In the genomic region with DNA sequence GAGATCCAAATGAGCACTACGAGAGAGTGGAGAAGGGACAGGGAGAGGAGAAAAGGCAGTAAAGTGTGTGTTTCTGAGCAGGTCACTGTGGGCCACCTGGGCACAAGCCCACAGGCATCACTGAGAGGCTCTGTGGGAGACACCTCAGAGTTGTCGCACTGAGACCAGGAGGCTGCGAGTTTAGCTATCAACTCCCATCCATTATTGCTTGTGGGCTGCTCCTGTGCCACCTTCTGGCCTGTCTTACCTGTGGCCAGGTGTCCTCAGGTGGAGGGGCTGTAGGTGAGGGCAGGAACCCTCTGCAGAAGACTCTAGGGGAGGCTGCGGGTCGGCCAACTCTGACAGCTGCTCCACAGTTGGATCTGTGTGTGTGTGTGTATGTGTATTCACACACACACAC, we compare ENCODE assay signal across 25 cellular contexts. TPM values are rescaled to one million over a fixed set of nuclear protein-coding genes. Genes with fewer than 3 reads are reported as not detected.
A peak's percentile ranks its signal among the peaks of the same experiment; 100 is the strongest.
DNase-seq lines count a peak whose midpoint lies in the region; ATAC-seq and TF ChIP-seq lines count a peak whose summit lies in the region.
"Had no signal": no experiment of that assay in that cellular context is flagged by ENCODE, and none has a peak within 500 bp of the region (broad histone marks: within the 10 kb centered on the region; RNA-seq: fewer than 3 reads in every experiment).

No MANE protein-coding gene starts in this region.

- no peaks in the 10 kb centered on the region for H3K36me3 ChIP-seq in suprapubic skin
- H3K36me3 ChIP-seq in effector memory CD4-positive, alpha-beta T cell (ENCODE audit: control insufficient read depth, insufficient read depth, low read length) = no peaks in the 10 kb centered on the region
- H3K36me3 ChIP-seq: prostate gland, thyroid gland had no signal

- WGBS in right cardiac atrium = 90% methylated on average over 5 of the region's 5 CpGs
- 86% methylated on average over 5 of the region's 5 CpGs for WGBS in suprapubic skin

- H3K4me1 ChIP-seq in right cardiac atrium (ENCODE audit: control insufficient read depth, insufficient read depth, low read length) (peaks cover 5% of the 10 kb centered on the region), suprapubic skin (peaks cover 17% of the 10 kb centered on the region)
- H3K4me1 ChIP-seq in effector memory CD4-positive, alpha-beta T cell (ENCODE audit: control insufficient read depth, insufficient read depth, low read length, poor library complexity, severe bottlenecking) = peaks cover 42% of the 10 kb centered on the region
- H3K4me1 ChIP-seq: prostate gland had no signal

- TF ChIP-seq CTCF in natural killer cell (IDR thresholded peaks at IDR 0.05) = no peak
- no peak for TF ChIP-seq CTCF in suprapubic skin (IDR thresholded peaks at IDR 0.05)

- H3K4me1 Mint-ChIP-seq in activated T-helper 17 cell treated with anti-CD3 and anti-CD28 coated beads, Interleukin-2, amount 50 U/mL, for 72 hours = peaks cover 32% of the 10 kb centered on the region
- H3K4me1 Mint-ChIP-seq in natural killer cell = peaks cover 77 to 81% of the 10 kb centered on the region in 2 donors

- H3K9me3 ChIP-seq in right cardiac atrium (ENCODE audit: control insufficient read depth, low read length) (no peaks in the 10 kb centered on the region), suprapubic skin (no peaks in the 10 kb centered on the region)
- H3K9me3 ChIP-seq in effector memory CD4-positive, alpha-beta T cell (ENCODE audit: control insufficient read depth, low read length) = no peaks in the 10 kb centered on the region
- H3K9me3 ChIP-seq: prostate gland, thyroid gland had no signal

- no peak overlapping the region for H3K27ac ChIP-seq in right cardiac atrium (ENCODE audit: low read length)
- no peak overlapping the region for H3K27ac ChIP-seq in suprapubic skin
- no peak overlapping the region for H3K27ac ChIP-seq in effector memory CD4-positive, alpha-beta T cell (ENCODE audit: insufficient read depth, low read length, poor library complexity, severe bottlenecking)
- H3K27ac ChIP-seq: prostate gland, thyroid gland had no signal

- no peaks in the 10 kb centered on the region for H3K36me3 Mint-ChIP-seq in activated T-helper 17 cell treated with anti-CD3 and anti-CD28 coated beads, Interleukin-2, amount 50 U/mL, for 72 hours (ENCODE audit: low read depth)
- H3K36me3 Mint-ChIP-seq in natural killer cell = no peaks in the 10 kb centered on the region
- H3K36me3 Mint-ChIP-seq: CD14-positive monocyte had no signal

- no peaks in the 10 kb centered on the region for H3K9me3 Mint-ChIP-seq in activated T-helper 17 cell treated with anti-CD3 and anti-CD28 coated beads, Interleukin-2, amount 50 U/mL, for 72 hours
- H3K9me3 Mint-ChIP-seq in natural killer cell = no peaks in the 10 kb centered on the region
- H3K9me3 Mint-ChIP-seq: stimulated activated naive CD8-positive, alpha-beta T cell treated with anti-CD3 and anti-CD28 coated beads, Interleukin-15, amount 100 ng/mL, for 72 hours had no signal

- ATAC-seq in Right ventricle myocardium superior (ENCODE audit: poor library complexity) (no peak), right cardiac atrium (no peak), natural killer cell (no peak)
- no peak for ATAC-seq in activated T-helper 17 cell treated with anti-CD3 and anti-CD28 coated beads, Interleukin-2, amount 50 U/mL, for 72 hours (replicated peaks)
- ATAC-seq: stimulated activated naive CD8-positive, alpha-beta T cell treated with anti-CD3 and anti-CD28 coated beads, Interleukin-15, amount 100 ng/mL, for 72 hours had no signal

- H3K27ac Mint-ChIP-seq in activated T-helper 17 cell treated with anti-CD3 and anti-CD28 coated beads, Interleukin-2, amount 50 U/mL, for 72 hours = peak overlapping the region; percentile 21
- peak overlapping the region in 1 of 2 donors; percentile 67 for H3K27ac Mint-ChIP-seq in natural killer cell
- H3K27ac Mint-ChIP-seq: stimulated activated naive CD8-positive, alpha-beta T cell treated with anti-CD3 and anti-CD28 coated beads, Interleukin-15, amount 100 ng/mL, for 72 hours had no signal

- DNase-seq in Right ventricle myocardium superior = peak; percentile 38
- no peak for DNase-seq in right cardiac atrium
- DNase-seq in natural killer cell = no peak
- DNase-seq in suprapubic skin (ENCODE audit: low spot score in 2 of 2) = peak; percentile 18 to 57
- DNase-seq in effector memory CD4-positive, alpha-beta T cell = no peak
- no peak for DNase-seq in occipital lobe (lab: John Stamatoyannopoulos, UW)
- no peak for DNase-seq in dermis blood vessel endothelial cell
- DNase-seq: activated CD4-positive, alpha-beta T cell treated with anti-CD3 and anti-CD28 coated beads for 4 hours; cerebellar nuclear complex; erythroblast; kidney glomerular epithelial cell; NCI-H1417 treated with DMSO at 0.1 percent for 48 hours; NCI-H2081; NCI-H345; NCI-H774; stimulated activated naive CD8-positive, alpha-beta T cell treated with anti-CD3 and anti-CD28 coated beads, Interleukin-15, amount 100 ng/mL, for 72 hours; T-helper 2 cell; thyroid gland had no signal

- no peak for TF ChIP-seq EP300 in suprapubic skin (IDR thresholded peaks at IDR 0.05)

- no peaks in the 10 kb centered on the region for H3K27me3 Mint-ChIP-seq in activated T-helper 17 cell treated with anti-CD3 and anti-CD28 coated beads, Interleukin-2, amount 50 U/mL, for 72 hours
- H3K27me3 Mint-ChIP-seq in natural killer cell (ENCODE audit: low read depth in 2 of 2) = no peaks in the 10 kb centered on the region

- H3K4me3 ChIP-seq in right cardiac atrium (ENCODE audit: low read length) = no peak overlapping the region
- no peak overlapping the region for H3K4me3 ChIP-seq in suprapubic skin
- H3K4me3 ChIP-seq in effector memory CD4-positive, alpha-beta T cell (ENCODE audit: insufficient read depth, low read depth, low read length, poor library complexity, severe bottlenecking) = no peak overlapping the region
- H3K4me3 ChIP-seq: lung, prostate gland, thyroid gland had no signal

- intact Hi-C loops in Right ventricle myocardium superior (cut with DNase I) = no loop called here
- intact Hi-C loops in right cardiac atrium (cut with DNase I) = loop anchor here in 1 of 4 donors (10.0 kb wide), 1 partner anchor 81 kb away; a partner anchor contains a TSS
- intact Hi-C loops in natural killer cell (cut with micrococcal nuclease) = no loop called here

- H3K4me3 Mint-ChIP-seq in activated T-helper 17 cell treated with anti-CD3 and anti-CD28 coated beads, Interleukin-2, amount 50 U/mL, for 72 hours = no peak overlapping the region
- peak overlapping the region; percentile 38 for H3K4me3 Mint-ChIP-seq in natural killer cell
- H3K4me3 Mint-ChIP-seq: stimulated activated naive CD8-positive, alpha-beta T cell treated with anti-CD3 and anti-CD28 coated beads, Interleukin-15, amount 100 ng/mL, for 72 hours had no signal

- no peaks in the 10 kb centered on the region for H3K27me3 ChIP-seq in right cardiac atrium (ENCODE audit: control insufficient read depth, insufficient read depth)
- peaks cover 56% of the 10 kb centered on the region for H3K27me3 ChIP-seq in suprapubic skin
- no peaks in the 10 kb centered on the region for H3K27me3 ChIP-seq in effector memory CD4-positive, alpha-beta T cell (replicated peaks; ENCODE audit: control insufficient read depth, insufficient read depth, low read length, poor library complexity, severe bottlenecking)
- H3K27me3 ChIP-seq: thyroid gland had no signal

- no peak for TF ChIP-seq POLR2A in suprapubic skin (IDR thresholded peaks at IDR 0.05)

RNA-seq across cellular contexts. Expression of a gene that starts 2.5 kb away (rescaled TPM):
- 0.30 TPM for total RNA-seq in Right ventricle myocardium superior
- total RNA-seq in right cardiac atrium = under 1 TPM in 3 of 4 donors, not detected in 1; 0.11 to 0.25 (median 0.15) TPM
- polyA plus RNA-seq in right cardiac atrium = 0.45 TPM
- 1 to 10 TPM; 2.9 to 3.2 TPM for total RNA-seq in activated T-helper 17 cell treated with anti-CD3 and anti-CD28 coated beads, Interleukin-2, amount 50 U/mL, for 72 hours
- 1 to 10 TPM in 2 of 3 donors, under 1 TPM in 1; 0.92 to 1.6 (median 1.6) TPM for total RNA-seq in natural killer cell
- total RNA-seq in suprapubic skin = under 1 TPM in 1 of 4 donors, not detected in 3; 0.30 TPM
- total RNA-seq in occipital lobe = 0.78 TPM
- total RNA-seq in dermis blood vessel endothelial cell = 0.42 and 0.85 TPM in 2 replicates
- total RNA-seq: RPMI7951, SK-MEL-5, skeletal muscle tissue had no signal

RNA-seq across cellular contexts. Expression of a gene that starts 22.9 kb away (rescaled TPM):
- total RNA-seq in Right ventricle myocardium superior = 0.56 TPM
- 1 to 10 TPM; 1.7 to 5.8 (median 3.0) TPM for total RNA-seq in right cardiac atrium
- polyA plus RNA-seq in right cardiac atrium = 1.6 TPM
- under 1 TPM; 0.32 to 0.37 TPM for total RNA-seq in activated T-helper 17 cell treated with anti-CD3 and anti-CD28 coated beads, Interleukin-2, amount 50 U/mL, for 72 hours
- total RNA-seq in natural killer cell = under 1 TPM; 0.10 to 0.14 (median 0.14) TPM
- total RNA-seq in suprapubic skin = 1 to 10 TPM in 2 of 4 donors, under 1 TPM in 2; 0.45 to 4.5 (median 1.6) TPM
- not detected for total RNA-seq in occipital lobe
- total RNA-seq in dermis blood vessel endothelial cell = 0.09 and 0.17 TPM in 2 replicates
- total RNA-seq: RPMI7951, SK-MEL-5 had no signal
- polyA plus RNA-seq: CD14-positive monocyte had no signal

RNA-seq across cellular contexts. Expression of a gene that starts 24.8 kb away (rescaled TPM):
- total RNA-seq in Right ventricle myocardium superior = 31.9 TPM
- 10 to 100 TPM; 17.6 to 31.7 (median 26.3) TPM for total RNA-seq in right cardiac atrium
- polyA plus RNA-seq in right cardiac atrium = 50.3 TPM
- total RNA-seq in activated T-helper 17 cell treated with anti-CD3 and anti-CD28 coated beads, Interleukin-2, amount 50 U/mL, for 72 hours = 10 to 100 TPM; 43.0 to 54.9 TPM
- total RNA-seq in natural killer cell = 10 to 100 TPM; 73.2 to 91.0 (median 78.0) TPM
- 10 to 100 TPM in 2 of 4 donors, 1 to 10 TPM in 2; 8.4 to 32.5 (median 14.9) TPM for total RNA-seq in suprapubic skin
- total RNA-seq in occipital lobe = 8.4 TPM
- total RNA-seq in dermis blood vessel endothelial cell = 443 and 748 TPM in 2 replicates
- total RNA-seq: RPMI7951 had no signal

Comparison
In these comparisons a context has a peak if more than half of its experiments do, and no peak if none do; other contexts are left out.
1. DNase-seq: peak in Right ventricle myocardium superior (single experiment) and suprapubic skin (2 of 2); none in right cardiac atrium (0 of 3), natural killer cell (single experiment), effector memory CD4-positive, alpha-beta T cell (0 of 3), occipital lobe (single experiment) and dermis blood vessel endothelial cell (single experiment).